Comparison of ENCODE assay signal across 8 cellular contexts in genomic region chr2:79511320-79511951, GRCh38. TPM values are rescaled to one million over a fixed set of nuclear protein-coding genes. Genes with fewer than 3 reads are reported as not detected.
DNase-seq lines count a peak whose midpoint lies in the region; ATAC-seq, FAIRE-seq and TF ChIP-seq lines count a peak whose summit lies in the region.

No MANE protein-coding gene starts in this region.

- H3K27me3 ChIP-seq in endothelial cell of umbilical vein (ENCODE audit: control insufficient read depth in 2 of 2, insufficient read depth in 2 of 2, low read length in 2 of 2) (no peaks in the 10 kb centered on the region), neural progenitor cell (peaks cover 7% of the 10 kb centered on the region), esophagus squamous epithelium (peaks cover 0 to 27% (median 0%) of the 10 kb centered on the region in 4 donors)

- H3K4me2 ChIP-seq in endothelial cell of umbilical vein (ENCODE audit: insufficient read depth, low read length) = no peak overlapping the region
- peak overlapping the region; percentile 84 for H3K4me2 ChIP-seq in neural progenitor cell

- no peak overlapping the region for H3K27ac Mint-ChIP-seq in neural progenitor cell

- in situ Hi-C loops in GM13976 (cut with MboI; ENCODE audit: low sequenced_read_pairs, unreplicated experiment) = no loop called here

- TF ChIP-seq CTCF in GM13976 (IDR thresholded peaks at IDR 0.05; ENCODE audit: borderline replicate concordance, control extremely low read depth, extremely low read depth, insufficient read depth, missing control alignments) = no peak
- TF ChIP-seq CTCF in endothelial cell of umbilical vein (IDR thresholded peaks at IDR 0.05; ENCODE audit: extremely low read depth in 1 of 2, insufficient read depth in 1 of 2, low read depth in 1 of 2, low read length in 2 of 2) = no peak
- TF ChIP-seq CTCF in neural progenitor cell (IDR thresholded peaks at IDR 0.05) = no peak
- TF ChIP-seq CTCF in esophagus squamous epithelium (IDR thresholded peaks at IDR 0.05) = no peak

- peaks cover 53% of the 10 kb centered on the region for H3K4me1 Mint-ChIP-seq in neural progenitor cell
- peaks cover 2% of the 10 kb centered on the region for H3K4me1 Mint-ChIP-seq in activated T-cell treated with anti-CD3 and anti-CD28 coated beads, Interleukin-2, amount 50 U/mL, for 4 hours (ENCODE audit: low read depth)

- no peaks in the 10 kb centered on the region for H3K9me1 ChIP-seq in endothelial cell of umbilical vein (replicated peaks; ENCODE audit: control insufficient read depth, extremely low read depth, insufficient read depth, low read length)

- H3K27ac ChIP-seq in endothelial cell of umbilical vein (ENCODE audit: insufficient read depth, low read depth, low read length) (no peak overlapping the region), neural progenitor cell (no peak overlapping the region), esophagus squamous epithelium (no peak overlapping the region)

- peaks cover 7% of the 10 kb centered on the region for H3K27me3 Mint-ChIP-seq in neural progenitor cell (ENCODE audit: insufficient read depth, low read depth)
- H3K27me3 Mint-ChIP-seq in activated T-cell treated with anti-CD3 and anti-CD28 coated beads, Interleukin-2, amount 50 U/mL, for 4 hours (ENCODE audit: low read depth) = peaks cover 16% of the 10 kb centered on the region

- WGBS in esophagus squamous epithelium, 2 donors = 27 to 33% methylated on average over 16 of the region's 16 CpGs

- dilution Hi-C loops in endothelial cell of umbilical vein (cut with MboI; ENCODE audit: extremely low pct_ligation_motif_present, low sequenced_read_pairs) = no loop called here

- no peak for TF ChIP-seq POLR2A in endothelial cell of umbilical vein (IDR thresholded peaks at IDR 0.05; ENCODE audit: low read depth, low read length)
- no peak for TF ChIP-seq POLR2A in esophagus squamous epithelium (IDR thresholded peaks at IDR 0.05)

- POLR2A ChIA-PET in endothelial cell of umbilical vein (lab: Charles Lee) = no interaction called here

- H3K9me3 Mint-ChIP-seq in neural progenitor cell = no peaks in the 10 kb centered on the region
- H3K9me3 Mint-ChIP-seq in activated T-cell treated with anti-CD3 and anti-CD28 coated beads, Interleukin-2, amount 50 U/mL, for 4 hours = peaks cover 4% of the 10 kb centered on the region

- no peaks in the 10 kb centered on the region for H3K79me2 ChIP-seq in endothelial cell of umbilical vein (ENCODE audit: control insufficient read depth, insufficient read depth, low read length)
- H3K79me2 ChIP-seq in neural progenitor cell (ENCODE audit: low read depth) = peaks cover 29% of the 10 kb centered on the region

- CTCF ChIA-PET in endothelial cell of umbilical vein (lab: Charles Lee) = interaction anchor here (0.5 kb wide), 1 partner anchor 525 kb away, joined by 3 read pairs; no protein-coding TSS in a partner anchor

- peak overlapping the region; percentile 90 for H3K4me3 Mint-ChIP-seq in neural progenitor cell
- H3K4me3 Mint-ChIP-seq in activated T-cell treated with anti-CD3 and anti-CD28 coated beads, Interleukin-2, amount 50 U/mL, for 4 hours = no peak overlapping the region

- FAIRE-seq in endothelial cell of umbilical vein (lab: Jason Lieb, UNC) = no peak

- H3K9me3 ChIP-seq in endothelial cell of umbilical vein (replicated peaks; ENCODE audit: control insufficient read depth, insufficient read depth, low read length) (no peaks in the 10 kb centered on the region), neural progenitor cell (ENCODE audit: low read depth) (no peaks in the 10 kb centered on the region), esophagus squamous epithelium (no peaks in the 10 kb centered on the region)

- peak; percentile 12 for DNase-seq in GM13976 (ENCODE audit: low spot score)
- DNase-seq in NCI-H460 (ENCODE audit: extremely low read depth, low read depth) = peak; percentile 5
- DNase-seq in endothelial cell of umbilical vein (ENCODE audit: low read depth, low spot score) = peak; percentile 3
- peak; percentile 93 for DNase-seq in neural progenitor cell (ENCODE audit: low spot score)
- DNase-seq in esophagus squamous epithelium (lab: John Stamatoyannopoulos, UW) = no peak
- DNase-seq in activated T-cell treated with anti-CD3 and anti-CD28 coated beads, Interleukin-2, amount 50 U/mL, for 4 hours = no peak

- H2AFZ ChIP-seq in endothelial cell of umbilical vein (ENCODE audit: low read depth, low read length) (no peak overlapping the region), neural progenitor cell (replicated peaks) (no peak overlapping the region)

- no peaks in the 10 kb centered on the region for H3K36me3 Mint-ChIP-seq in neural progenitor cell
- H3K36me3 Mint-ChIP-seq in activated T-cell treated with anti-CD3 and anti-CD28 coated beads, Interleukin-2, amount 50 U/mL, for 4 hours (ENCODE audit: insufficient read depth) = peaks cover 3% of the 10 kb centered on the region

- no peak overlapping the region for H3K9ac ChIP-seq in endothelial cell of umbilical vein (replicated peaks; ENCODE audit: extremely low read depth, insufficient read depth, low read length)
- H3K9ac ChIP-seq in neural progenitor cell = no peak overlapping the region

- ATAC-seq in HG02588 (IDR thresholded peaks at IDR 0.05; ENCODE audit: unreplicated experiment) (no peak), GM18520 (IDR thresholded peaks at IDR 0.05; ENCODE audit: unreplicated experiment) (no peak)
- no peak for ATAC-seq in activated T-cell treated with anti-CD3 and anti-CD28 coated beads, Interleukin-2, amount 50 U/mL, for 4 hours

- H3K36me3 ChIP-seq in endothelial cell of umbilical vein (ENCODE audit: control insufficient read depth in 2 of 2, extremely low read depth in 1 of 2, insufficient read depth in 2 of 2, low read length in 2 of 2) = no peaks in the 10 kb centered on the region
- no peaks in the 10 kb centered on the region for H3K36me3 ChIP-seq in neural progenitor cell
- no peaks in the 10 kb centered on the region for H3K36me3 ChIP-seq in esophagus squamous epithelium

- H3F3A ChIP-seq in neural progenitor cell (ENCODE audit: low read depth) = peaks cover 8% of the 10 kb centered on the region

- BruUV-seq in endothelial cell of umbilical vein (replicated peaks; lab: Mats Ljungman, UMichigan) = no TSS peak

- H3K4me3 ChIP-seq in endothelial cell of umbilical vein (replicated peaks in 1 of 3; ENCODE audit: insufficient read depth in 1 of 3, low read depth in 1 of 3, low read length in 3 of 3) (no peak overlapping the region), neural progenitor cell (peak overlapping the region; percentile 68), esophagus squamous epithelium (no peak overlapping the region)

- H3K4me1 ChIP-seq in endothelial cell of umbilical vein (ENCODE audit: control insufficient read depth, extremely low read depth, insufficient read depth, low read length) = no peaks in the 10 kb centered on the region
- peaks cover 23% of the 10 kb centered on the region for H3K4me1 ChIP-seq in neural progenitor cell
- peaks cover 0 to 10% (median 0%) of the 10 kb centered on the region in 3 donors for H3K4me1 ChIP-seq in esophagus squamous epithelium

- H4K20me1 ChIP-seq in endothelial cell of umbilical vein (replicated peaks; ENCODE audit: control insufficient read depth, extremely low read depth, insufficient read depth, low read length) = no peaks in the 10 kb centered on the region
- peaks cover 18% of the 10 kb centered on the region for H4K20me1 ChIP-seq in neural progenitor cell (ENCODE audit: low read depth)

- intact Hi-C loops in endothelial cell of umbilical vein (cut with micrococcal nuclease) = no loop called here
- intact Hi-C loops in esophagus squamous epithelium (cut with DNase I) = no loop called here

TF ChIP-seq in endothelial cell of umbilical vein, 7 proteins besides CTCF, POLR2A, EP300 and RAD21:
- TF ChIP-seq EZH2 (IDR thresholded peaks at IDR 0.05; ENCODE audit: borderline replicate concordance, low read depth, low read length, severe bottlenecking) (no peak), JUN (IDR thresholded peaks at IDR 0.05; ENCODE audit: borderline replicate concordance, insufficient read depth, insufficient read length, low read depth) (no peak), MYC (IDR thresholded peaks at IDR 0.05; ENCODE audit: low read depth, low read length) (no peak), GATA2 (IDR thresholded peaks at IDR 0.05; ENCODE audit: insufficient read depth, insufficient read length, low read depth, low read length) (no peak), MAX (IDR thresholded peaks at IDR 0.05; ENCODE audit: insufficient read depth, insufficient read length) (no peak), FOS (IDR thresholded peaks at IDR 0.05; ENCODE audit: borderline replicate concordance, insufficient read depth, low read length) (no peak), POLR2AphosphoS5 (IDR thresholded peaks at IDR 0.05; ENCODE audit: insufficient read depth, low read depth, low read length) (no peak)
TF ChIP-seq in endothelial cell of umbilical vein: peak in this region for 0.

RNA-seq across cellular contexts. Expression of gene CTNNA2, which starts 1.4 kb away (rescaled TPM):
- not detected in 2 replicates for total RNA-seq in NCI-H460 (2014; rRNA removed; shearing (Covaris generic))
- not detected in 2 replicates for polyA plus RNA-seq in NCI-H460 (2014; cell fraction: nucleus; rRNA removed)
- total RNA-seq in endothelial cell of umbilical vein (not detected in 2 replicates), neural progenitor cell (ENCODE audit: low replicate concordance) (39.1 and 43.5 TPM in 2 replicates), esophagus squamous epithelium (not detected)
- polyA plus RNA-seq in endothelial cell of umbilical vein = not detected in 2 replicates
- not detected in 2 replicates for polyA plus RNA-seq in endothelial cell of umbilical vein (2011; cell fraction: cytosol; rRNA removed)
- not detected in 2 replicates for polyA plus RNA-seq in endothelial cell of umbilical vein (2011; cell fraction: nucleus; rRNA removed)
- polyA plus RNA-seq in endothelial cell of umbilical vein (2012) = not detected in 2 replicates
- not detected in 2 replicates for polyA minus RNA-seq in endothelial cell of umbilical vein
- polyA minus RNA-seq in endothelial cell of umbilical vein (2011; cell fraction: cytosol; rRNA and poly(A)+ RNA removed) = not detected
- polyA minus RNA-seq in endothelial cell of umbilical vein (2011; cell fraction: nucleus; rRNA and poly(A)+ RNA removed) = not detected in 2 replicates
- under 1 TPM in 1 of 3 donors, not detected in 2; 0.08 TPM for total RNA-seq in activated T-cell treated with anti-CD3 and anti-CD28 coated beads, Interleukin-2, amount 50 U/mL, for 4 hours

Comparison
In these comparisons a context has a peak if more than half of its experiments do, and no peak if none do; other contexts are left out.
1. DNase-seq: peak in GM13976 (single experiment), NCI-H460 (single experiment), endothelial cell of umbilical vein (single experiment) and neural progenitor cell (single experiment); none in esophagus squamous epithelium (single experiment) and activated T-cell treated with anti-CD3 and anti-CD28 coated beads, Interleukin-2, amount 50 U/mL, for 4 hours (single experiment).
2. RNA of gene CTNNA2, which starts 1.4 kb away (total RNA-seq): 39.1 to 43.5 TPM in neural progenitor cell; 0.08 TPM in activated T-cell treated with anti-CD3 and anti-CD28 coated beads, Interleukin-2, amount 50 U/mL, for 4 hours, not detected in NCI-H460, not detected in endothelial cell of umbilical vein and not detected in esophagus squamous epithelium; every median in the first group is over 10 times any median in the second.